1 cellular context compared by ENCODE assay signal in the genomic region with DNA sequence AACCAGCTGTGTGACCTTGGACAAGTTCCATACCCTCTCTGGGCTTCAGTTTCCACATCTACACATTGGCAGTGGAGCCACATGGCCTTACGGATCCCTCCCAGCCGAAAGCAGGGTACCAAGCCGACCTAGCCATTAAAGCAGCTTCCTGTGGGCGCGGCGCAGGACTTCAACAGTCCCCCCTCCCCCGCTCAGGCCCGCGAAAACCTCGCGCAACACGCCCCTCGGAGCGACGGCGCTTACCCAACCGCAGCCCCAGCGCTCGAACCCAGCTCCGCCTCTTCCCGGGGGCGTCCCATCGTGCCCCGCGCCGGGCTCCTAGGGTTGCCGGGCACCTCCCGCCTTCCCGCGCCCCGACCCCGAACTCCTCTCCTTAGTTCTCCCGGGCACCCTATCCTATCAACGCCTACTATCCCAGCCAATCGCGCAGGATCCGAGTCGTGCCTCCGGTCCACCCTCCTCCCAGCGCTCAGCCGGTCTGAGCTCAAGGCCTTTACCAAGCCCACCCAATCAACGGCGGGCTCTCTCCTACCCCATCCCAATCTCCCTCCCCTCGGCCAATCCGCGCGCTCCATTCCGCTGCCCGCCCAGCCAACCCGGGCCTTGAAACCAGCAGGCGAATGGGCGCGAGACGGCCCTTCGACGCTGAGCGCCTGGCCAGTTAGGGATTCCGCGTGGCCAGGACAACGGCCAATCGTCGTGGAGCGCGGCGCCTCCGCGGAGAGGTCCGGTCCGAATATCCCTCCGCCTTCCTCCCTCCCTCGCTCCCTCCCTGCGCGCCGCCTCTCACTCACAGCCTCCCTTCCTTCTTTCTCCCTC.
TF ChIP-seq lines count a peak whose summit lies in the region.

A gene (plus strand): TSS at position 767 of the 819 bp plus-strand sequence. CDS start 326 bp downstream, outside the sequence.

TF ChIP-seq in HepG2, 621 proteins besides CTCF, POLR2A, EP300 and RAD21 (continued from another document and continues in another):
- TF ChIP-seq, protein P1, sequence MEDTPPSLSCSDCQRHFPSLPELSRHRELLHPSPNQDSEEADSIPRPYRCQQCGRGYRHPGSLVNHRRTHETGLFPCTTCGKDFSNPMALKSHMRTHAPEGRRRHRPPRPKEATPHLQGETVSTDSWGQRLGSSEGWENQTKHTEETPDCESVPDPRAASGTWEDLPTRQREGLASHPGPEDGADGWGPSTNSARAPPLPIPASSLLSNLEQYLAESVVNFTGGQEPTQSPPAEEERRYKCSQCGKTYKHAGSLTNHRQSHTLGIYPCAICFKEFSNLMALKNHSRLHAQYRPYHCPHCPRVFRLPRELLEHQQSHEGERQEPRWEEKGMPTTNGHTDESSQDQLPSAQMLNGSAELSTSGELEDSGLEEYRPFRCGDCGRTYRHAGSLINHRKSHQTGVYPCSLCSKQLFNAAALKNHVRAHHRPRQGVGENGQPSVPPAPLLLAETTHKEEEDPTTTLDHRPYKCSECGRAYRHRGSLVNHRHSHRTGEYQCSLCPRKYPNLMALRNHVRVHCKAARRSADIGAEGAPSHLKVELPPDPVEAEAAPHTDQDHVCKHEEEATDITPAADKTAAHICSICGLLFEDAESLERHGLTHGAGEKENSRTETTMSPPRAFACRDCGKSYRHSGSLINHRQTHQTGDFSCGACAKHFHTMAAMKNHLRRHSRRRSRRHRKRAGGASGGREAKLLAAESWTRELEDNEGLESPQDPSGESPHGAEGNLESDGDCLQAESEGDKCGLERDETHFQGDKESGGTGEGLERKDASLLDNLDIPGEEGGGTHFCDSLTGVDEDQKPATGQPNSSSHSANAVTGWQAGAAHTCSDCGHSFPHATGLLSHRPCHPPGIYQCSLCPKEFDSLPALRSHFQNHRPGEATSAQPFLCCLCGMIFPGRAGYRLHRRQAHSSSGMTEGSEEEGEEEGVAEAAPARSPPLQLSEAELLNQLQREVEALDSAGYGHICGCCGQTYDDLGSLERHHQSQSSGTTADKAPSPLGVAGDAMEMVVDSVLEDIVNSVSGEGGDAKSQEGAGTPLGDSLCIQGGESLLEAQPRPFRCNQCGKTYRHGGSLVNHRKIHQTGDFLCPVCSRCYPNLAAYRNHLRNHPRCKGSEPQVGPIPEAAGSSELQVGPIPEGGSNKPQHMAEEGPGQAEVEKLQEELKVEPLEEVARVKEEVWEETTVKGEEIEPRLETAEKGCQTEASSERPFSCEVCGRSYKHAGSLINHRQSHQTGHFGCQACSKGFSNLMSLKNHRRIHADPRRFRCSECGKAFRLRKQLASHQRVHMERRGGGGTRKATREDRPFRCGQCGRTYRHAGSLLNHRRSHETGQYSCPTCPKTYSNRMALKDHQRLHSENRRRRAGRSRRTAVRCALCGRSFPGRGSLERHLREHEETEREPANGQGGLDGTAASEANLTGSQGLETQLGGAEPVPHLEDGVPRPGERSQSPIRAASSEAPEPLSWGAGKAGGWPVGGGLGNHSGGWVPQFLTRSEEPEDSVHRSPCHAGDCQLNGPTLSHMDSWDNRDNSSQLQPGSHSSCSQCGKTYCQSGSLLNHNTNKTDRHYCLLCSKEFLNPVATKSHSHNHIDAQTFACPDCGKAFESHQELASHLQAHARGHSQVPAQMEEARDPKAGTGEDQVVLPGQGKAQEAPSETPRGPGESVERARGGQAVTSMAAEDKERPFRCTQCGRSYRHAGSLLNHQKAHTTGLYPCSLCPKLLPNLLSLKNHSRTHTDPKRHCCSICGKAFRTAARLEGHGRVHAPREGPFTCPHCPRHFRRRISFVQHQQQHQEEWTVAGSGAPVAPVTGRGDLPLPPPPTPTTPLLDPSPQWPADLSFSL (CRISPR knock-in tag; IDR thresholded peaks at IDR 0.05) = no peak
- TF ChIP-seq ZNF124 (CRISPR knock-in tag; IDR thresholded peaks at IDR 0.05) (peak; percentile 68), TCF12 (IDR thresholded peaks at IDR 0.05) (no peak), TCF12 (CRISPR knock-in tag; IDR thresholded peaks at IDR 0.05) (peak; percentile 83; the same call in 1 of the 2 replicates), EED (CRISPR knock-in tag; IDR thresholded peaks at IDR 0.05) (peak; percentile 39; the same call in 1 of the 2 replicates), SP140L (CRISPR knock-in tag; IDR thresholded peaks at IDR 0.05; ENCODE audit: borderline replicate concordance) (peak; percentile 50; the same call in 1 of the 2 replicates), ZNF567 (CRISPR knock-in tag; IDR thresholded peaks at IDR 0.05; ENCODE audit: borderline replicate concordance) (0 out of 2 replicates have a peak, but pooled peaks have one; percentile 9), SMAD3 (CRISPR knock-in tag; IDR thresholded peaks at IDR 0.05) (no peak; the same call in 1 of the 2 replicates), ZBTB20 (CRISPR knock-in tag; IDR thresholded peaks at IDR 0.05; ENCODE audit: borderline replicate concordance, low read depth) (peak; percentile 74; the same call in 1 of the 2 replicates), SP1 (IDR thresholded peaks at IDR 0.05) (0 out of 2 replicates have a peak, but pooled peaks have one; percentile 14), SP1 (CRISPR knock-in tag; IDR thresholded peaks at IDR 0.05) (peak; percentile 97), ZNF501 (CRISPR knock-in tag; IDR thresholded peaks at IDR 0.05) (peak; percentile 67), NCOA1 (CRISPR knock-in tag; IDR thresholded peaks at IDR 0.05) (peak; percentile 91), ZNF816 (CRISPR knock-in tag; IDR thresholded peaks at IDR 0.05; ENCODE audit: borderline replicate concordance) (peak; percentile 72; the same call in 1 of the 2 replicates), EZH2 (conservative IDR thresholded peaks at IDR 0.05; ENCODE audit: low read depth, low read length) (no peak), CAMTA2 (CRISPR knock-in tag; IDR thresholded peaks at IDR 0.05; ENCODE audit: borderline replicate concordance) (no peak; the same call in 1 of the 2 replicates), ZNF33B (CRISPR knock-in tag; IDR thresholded peaks at IDR 0.05) (peak; percentile 81), NFE2L1 (CRISPR knock-in tag; IDR thresholded peaks at IDR 0.05; ENCODE audit: borderline replicate concordance) (no peak), KDM4B (CRISPR knock-in tag; IDR thresholded peaks at IDR 0.05) (peak; percentile 97), ZNF883 (CRISPR knock-in tag; IDR thresholded peaks at IDR 0.05; ENCODE audit: not compliant biosample characterization) (peak; percentile 9), MAFF (IDR thresholded peaks at IDR 0.05; ENCODE audit: low read depth, low read length) (no peak), FOXK1 (CRISPR knock-in tag; IDR thresholded peaks at IDR 0.05; ENCODE audit: borderline replicate concordance, low read depth) (peak; percentile 86), ZNF263 (CRISPR knock-in tag; IDR thresholded peaks at IDR 0.05) (peak; percentile 68), HNF4A (CRISPR knock-in tag; IDR thresholded peaks at IDR 0.05) (peak; percentile 16; the same call in 1 of the 2 replicates), MIER3 (CRISPR knock-in tag; IDR thresholded peaks at IDR 0.05; ENCODE audit: borderline replicate concordance) (peak; percentile 74), ZNF891 (CRISPR knock-in tag; IDR thresholded peaks at IDR 0.05) (no peak)
- TF ChIP-seq, protein P2, sequence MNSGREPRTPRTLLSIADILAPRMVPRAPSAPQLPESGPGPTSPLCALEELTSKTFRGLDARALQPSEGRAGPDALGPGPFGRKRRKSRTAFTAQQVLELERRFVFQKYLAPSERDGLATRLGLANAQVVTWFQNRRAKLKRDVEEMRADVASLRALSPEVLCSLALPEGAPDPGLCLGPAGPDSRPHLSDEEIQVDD (CRISPR knock-in tag; IDR thresholded peaks at IDR 0.05; ENCODE audit: borderline replicate concordance) = peak; percentile 98
- TF ChIP-seq, protein P3, sequence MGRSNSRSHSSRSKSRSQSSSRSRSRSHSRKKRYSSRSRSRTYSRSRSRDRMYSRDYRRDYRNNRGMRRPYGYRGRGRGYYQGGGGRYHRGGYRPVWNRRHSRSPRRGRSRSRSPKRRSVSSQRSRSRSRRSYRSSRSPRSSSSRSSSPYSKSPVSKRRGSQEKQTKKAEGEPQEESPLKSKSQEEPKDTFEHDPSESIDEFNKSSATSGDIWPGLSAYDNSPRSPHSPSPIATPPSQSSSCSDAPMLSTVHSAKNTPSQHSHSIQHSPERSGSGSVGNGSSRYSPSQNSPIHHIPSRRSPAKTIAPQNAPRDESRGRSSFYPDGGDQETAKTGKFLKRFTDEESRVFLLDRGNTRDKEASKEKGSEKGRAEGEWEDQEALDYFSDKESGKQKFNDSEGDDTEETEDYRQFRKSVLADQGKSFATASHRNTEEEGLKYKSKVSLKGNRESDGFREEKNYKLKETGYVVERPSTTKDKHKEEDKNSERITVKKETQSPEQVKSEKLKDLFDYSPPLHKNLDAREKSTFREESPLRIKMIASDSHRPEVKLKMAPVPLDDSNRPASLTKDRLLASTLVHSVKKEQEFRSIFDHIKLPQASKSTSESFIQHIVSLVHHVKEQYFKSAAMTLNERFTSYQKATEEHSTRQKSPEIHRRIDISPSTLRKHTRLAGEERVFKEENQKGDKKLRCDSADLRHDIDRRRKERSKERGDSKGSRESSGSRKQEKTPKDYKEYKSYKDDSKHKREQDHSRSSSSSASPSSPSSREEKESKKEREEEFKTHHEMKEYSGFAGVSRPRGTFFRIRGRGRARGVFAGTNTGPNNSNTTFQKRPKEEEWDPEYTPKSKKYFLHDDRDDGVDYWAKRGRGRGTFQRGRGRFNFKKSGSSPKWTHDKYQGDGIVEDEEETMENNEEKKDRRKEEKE (IDR thresholded peaks at IDR 0.05) = no peak
- TF ChIP-seq, protein P4, sequence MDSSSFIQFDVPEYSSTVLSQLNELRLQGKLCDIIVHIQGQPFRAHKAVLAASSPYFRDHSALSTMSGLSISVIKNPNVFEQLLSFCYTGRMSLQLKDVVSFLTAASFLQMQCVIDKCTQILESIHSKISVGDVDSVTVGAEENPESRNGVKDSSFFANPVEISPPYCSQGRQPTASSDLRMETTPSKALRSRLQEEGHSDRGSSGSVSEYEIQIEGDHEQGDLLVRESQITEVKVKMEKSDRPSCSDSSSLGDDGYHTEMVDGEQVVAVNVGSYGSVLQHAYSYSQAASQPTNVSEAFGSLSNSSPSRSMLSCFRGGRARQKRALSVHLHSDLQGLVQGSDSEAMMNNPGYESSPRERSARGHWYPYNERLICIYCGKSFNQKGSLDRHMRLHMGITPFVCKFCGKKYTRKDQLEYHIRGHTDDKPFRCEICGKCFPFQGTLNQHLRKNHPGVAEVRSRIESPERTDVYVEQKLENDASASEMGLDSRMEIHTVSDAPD (CRISPR knock-in tag; IDR thresholded peaks at IDR 0.05) = no peak; the same call in none of the 2 replicates
- TF ChIP-seq, protein P5, sequence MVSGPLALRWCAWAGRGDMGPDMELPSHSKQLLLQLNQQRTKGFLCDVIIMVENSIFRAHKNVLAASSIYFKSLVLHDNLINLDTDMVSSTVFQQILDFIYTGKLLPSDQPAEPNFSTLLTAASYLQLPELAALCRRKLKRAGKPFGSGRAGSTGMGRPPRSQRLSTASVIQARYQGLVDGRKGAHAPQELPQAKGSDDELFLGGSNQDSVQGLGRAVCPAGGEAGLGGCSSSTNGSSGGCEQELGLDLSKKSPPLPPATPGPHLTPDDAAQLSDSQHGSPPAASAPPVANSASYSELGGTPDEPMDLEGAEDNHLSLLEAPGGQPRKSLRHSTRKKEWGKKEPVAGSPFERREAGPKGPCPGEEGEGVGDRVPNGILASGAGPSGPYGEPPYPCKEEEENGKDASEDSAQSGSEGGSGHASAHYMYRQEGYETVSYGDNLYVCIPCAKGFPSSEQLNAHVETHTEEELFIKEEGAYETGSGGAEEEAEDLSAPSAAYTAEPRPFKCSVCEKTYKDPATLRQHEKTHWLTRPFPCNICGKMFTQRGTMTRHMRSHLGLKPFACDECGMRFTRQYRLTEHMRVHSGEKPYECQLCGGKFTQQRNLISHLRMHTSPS (CRISPR knock-in tag; IDR thresholded peaks at IDR 0.05; ENCODE audit: low read depth) = 0 out of 2 replicates have a peak, but pooled peaks have one; percentile 40
- TF ChIP-seq, protein P6, sequence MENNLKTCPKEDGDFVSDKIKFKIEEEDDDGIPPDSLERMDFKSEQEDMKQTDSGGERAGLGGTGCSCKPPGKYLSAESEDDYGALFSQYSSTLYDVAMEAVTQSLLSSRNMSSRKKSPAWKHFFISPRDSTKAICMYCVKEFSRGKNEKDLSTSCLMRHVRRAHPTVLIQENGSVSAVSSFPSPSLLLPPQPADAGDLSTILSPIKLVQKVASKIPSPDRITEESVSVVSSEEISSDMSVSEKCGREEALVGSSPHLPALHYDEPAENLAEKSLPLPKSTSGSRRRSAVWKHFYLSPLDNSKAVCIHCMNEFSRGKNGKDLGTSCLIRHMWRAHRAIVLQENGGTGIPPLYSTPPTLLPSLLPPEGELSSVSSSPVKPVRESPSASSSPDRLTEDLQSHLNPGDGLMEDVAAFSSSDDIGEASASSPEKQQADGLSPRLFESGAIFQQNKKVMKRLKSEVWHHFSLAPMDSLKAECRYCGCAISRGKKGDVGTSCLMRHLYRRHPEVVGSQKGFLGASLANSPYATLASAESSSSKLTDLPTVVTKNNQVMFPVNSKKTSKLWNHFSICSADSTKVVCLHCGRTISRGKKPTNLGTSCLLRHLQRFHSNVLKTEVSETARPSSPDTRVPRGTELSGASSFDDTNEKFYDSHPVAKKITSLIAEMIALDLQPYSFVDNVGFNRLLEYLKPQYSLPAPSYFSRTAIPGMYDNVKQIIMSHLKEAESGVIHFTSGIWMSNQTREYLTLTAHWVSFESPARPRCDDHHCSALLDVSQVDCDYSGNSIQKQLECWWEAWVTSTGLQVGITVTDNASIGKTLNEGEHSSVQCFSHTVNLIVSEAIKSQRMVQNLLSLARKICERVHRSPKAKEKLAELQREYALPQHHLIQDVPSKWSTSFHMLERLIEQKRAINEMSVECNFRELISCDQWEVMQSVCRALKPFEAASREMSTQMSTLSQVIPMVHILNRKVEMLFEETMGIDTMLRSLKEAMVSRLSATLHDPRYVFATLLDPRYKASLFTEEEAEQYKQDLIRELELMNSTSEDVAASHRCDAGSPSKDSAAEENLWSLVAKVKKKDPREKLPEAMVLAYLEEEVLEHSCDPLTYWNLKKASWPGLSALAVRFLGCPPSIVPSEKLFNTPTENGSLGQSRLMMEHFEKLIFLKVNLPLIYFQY (CRISPR knock-in tag; IDR thresholded peaks at IDR 0.05; ENCODE audit: borderline replicate concordance) = 0 out of 2 replicates have a peak, but pooled peaks have one; percentile 6
- TF ChIP-seq, protein P7, sequence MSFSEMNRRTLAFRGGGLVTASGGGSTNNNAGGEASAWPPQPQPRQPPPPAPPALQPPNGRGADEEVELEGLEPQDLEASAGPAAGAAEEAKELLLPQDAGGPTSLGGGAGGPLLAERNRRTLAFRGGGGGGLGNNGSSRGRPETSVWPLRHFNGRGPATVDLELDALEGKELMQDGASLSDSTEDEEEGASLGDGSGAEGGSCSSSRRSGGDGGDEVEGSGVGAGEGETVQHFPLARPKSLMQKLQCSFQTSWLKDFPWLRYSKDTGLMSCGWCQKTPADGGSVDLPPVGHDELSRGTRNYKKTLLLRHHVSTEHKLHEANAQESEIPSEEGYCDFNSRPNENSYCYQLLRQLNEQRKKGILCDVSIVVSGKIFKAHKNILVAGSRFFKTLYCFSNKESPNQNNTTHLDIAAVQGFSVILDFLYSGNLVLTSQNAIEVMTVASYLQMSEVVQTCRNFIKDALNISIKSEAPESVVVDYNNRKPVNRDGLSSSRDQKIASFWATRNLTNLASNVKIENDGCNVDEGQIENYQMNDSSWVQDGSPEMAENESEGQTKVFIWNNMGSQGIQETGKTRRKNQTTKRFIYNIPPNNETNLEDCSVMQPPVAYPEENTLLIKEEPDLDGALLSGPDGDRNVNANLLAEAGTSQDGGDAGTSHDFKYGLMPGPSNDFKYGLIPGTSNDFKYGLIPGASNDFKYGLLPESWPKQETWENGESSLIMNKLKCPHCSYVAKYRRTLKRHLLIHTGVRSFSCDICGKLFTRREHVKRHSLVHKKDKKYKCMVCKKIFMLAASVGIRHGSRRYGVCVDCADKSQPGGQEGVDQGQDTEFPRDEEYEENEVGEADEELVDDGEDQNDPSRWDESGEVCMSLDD (CRISPR knock-in tag; IDR thresholded peaks at IDR 0.05; ENCODE audit: borderline replicate concordance) = no peak
- TF ChIP-seq, protein P8, sequence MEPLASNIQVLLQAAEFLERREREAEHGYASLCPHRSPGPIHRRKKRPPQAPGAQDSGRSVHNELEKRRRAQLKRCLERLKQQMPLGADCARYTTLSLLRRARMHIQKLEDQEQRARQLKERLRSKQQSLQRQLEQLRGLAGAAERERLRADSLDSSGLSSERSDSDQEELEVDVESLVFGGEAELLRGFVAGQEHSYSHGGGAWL (CRISPR knock-in tag; IDR thresholded peaks at IDR 0.05) = peak; percentile 80
